18 cellular contexts compared by ENCODE assay signal in genomic region chr2:121234791-121235190, GRCh38. TPM values are rescaled to one million over a fixed set of nuclear protein-coding genes. Genes with fewer than 3 reads are reported as not detected.
DNase-seq lines count a peak whose midpoint lies in the region; ATAC-seq, FAIRE-seq and TF ChIP-seq lines count a peak whose summit lies in the region.
"Had no signal": no experiment of that assay in that cellular context is flagged by ENCODE, and none has a peak within 500 bp of the region (broad histone marks: within the 10 kb centered on the region; RNA-seq: fewer than 3 reads in every experiment).

No MANE protein-coding gene starts in this region.

- peaks cover 5% of the 10 kb centered on the region for H3K27me3 ChIP-seq in osteoblast (ENCODE audit: insufficient read depth, low read length)
- H3K27me3 ChIP-seq: BLaER1 treated with 17β-estradiol and CSF1 and Interleukin-3, amounts not matched to agents 10 nM and 100 nM had no signal

- ATAC-seq in left ventricle myocardium superior (no peak), HG03280 (IDR thresholded peaks at IDR 0.05; ENCODE audit: unreplicated experiment) (no peak)
- ATAC-seq in stimulated activated naive B cell treated with anti-CD40 and anti-IgM and Interleukin-4, amounts not matched to agents 10 μg/mL and 1 μg/mL and 100 μg/mL, for 72 hours (replicated peaks) = no peak
- ATAC-seq: CD8-positive, alpha-beta T cell; GM12878 had no signal

- H3K36me3 Mint-ChIP-seq in activated T-helper 1 cell treated with anti-CD3 and anti-CD28 coated beads, Interleukin-12 subunit alpha, Interleukin-12 subunit beta, Interleukin-2, Interleukin-4 antibody, amounts not matched to agents 30 ng/mL and 10 ng/mL and 1 ng/mL, durations not matched to agents 14 hours and 24 hours and 36 hours (ENCODE audit: low read depth) = no peaks in the 10 kb centered on the region
- no peaks in the 10 kb centered on the region for H3K36me3 Mint-ChIP-seq in stimulated activated naive B cell treated with anti-CD40 and anti-IgM and Interleukin-4, amounts not matched to agents 10 μg/mL and 1 μg/mL and 100 μg/mL, for 72 hours
- H3K36me3 Mint-ChIP-seq: CD8-positive, alpha-beta T cell had no signal

- no peak overlapping the region for H3K27ac Mint-ChIP-seq in activated T-helper 1 cell treated with anti-CD3 and anti-CD28 coated beads, Interleukin-12 subunit alpha, Interleukin-12 subunit beta, Interleukin-2, Interleukin-4 antibody, amounts not matched to agents 30 ng/mL and 10 ng/mL and 1 ng/mL, durations not matched to agents 14 hours and 24 hours and 36 hours
- no peak overlapping the region for H3K27ac Mint-ChIP-seq in stimulated activated naive B cell treated with anti-CD40 and anti-IgM and Interleukin-4, amounts not matched to agents 10 μg/mL and 1 μg/mL and 100 μg/mL, for 72 hours
- H3K27ac Mint-ChIP-seq: B cell; CD8-positive, alpha-beta T cell had no signal

- no peak for TF ChIP-seq CTCF in kidney (IDR thresholded peaks at IDR 0.05; ENCODE audit: borderline replicate concordance, extremely low read depth, insufficient read depth)
- no peak for TF ChIP-seq CTCF in osteoblast (IDR thresholded peaks at IDR 0.05; ENCODE audit: extremely low read depth, low read depth, low read length)

- DNase-seq in left ventricle myocardium superior (peak; percentile 25), cardiac septum (ENCODE audit: low spot score) (no peak), kidney (peak; percentile 59), osteoblast (ENCODE audit: insufficient read length, low spot score, missing footprints) (peak; percentile 13), urothelium cell line (ENCODE audit: low spot score) (no peak)
- no peak for DNase-seq in activated T-helper 1 cell treated with anti-CD3 and anti-CD28 coated beads, Interleukin-12 subunit alpha, Interleukin-12 subunit beta, Interleukin-2, Interleukin-4 antibody, amounts not matched to agents 30 ng/mL and 10 ng/mL and 1 ng/mL, durations not matched to agents 14 hours and 24 hours and 36 hours (ENCODE audit: low spot score)
- DNase-seq in stimulated activated naive B cell treated with anti-CD40 and anti-IgM and Interleukin-4, amounts not matched to agents 10 μg/mL and 1 μg/mL and 100 μg/mL, for 72 hours = no peak
- DNase-seq: 8988T; Calu3; CD8-positive, alpha-beta T cell; DMS79 treated with DMSO at 0.1 percent for 48 hours; GM23248; H7 had no signal

- no peaks in the 10 kb centered on the region for H3K9me3 Mint-ChIP-seq in activated T-helper 1 cell treated with anti-CD3 and anti-CD28 coated beads, Interleukin-12 subunit alpha, Interleukin-12 subunit beta, Interleukin-2, Interleukin-4 antibody, amounts not matched to agents 30 ng/mL and 10 ng/mL and 1 ng/mL, durations not matched to agents 14 hours and 24 hours and 36 hours
- no peaks in the 10 kb centered on the region for H3K9me3 Mint-ChIP-seq in stimulated activated naive B cell treated with anti-CD40 and anti-IgM and Interleukin-4, amounts not matched to agents 10 μg/mL and 1 μg/mL and 100 μg/mL, for 72 hours
- H3K9me3 Mint-ChIP-seq: CD8-positive, alpha-beta T cell had no signal

- H3K79me2 ChIP-seq in osteoblast (ENCODE audit: insufficient read depth, low read length) = no peaks in the 10 kb centered on the region

- no peak overlapping the region for H3K4me3 Mint-ChIP-seq in activated T-helper 1 cell treated with anti-CD3 and anti-CD28 coated beads, Interleukin-12 subunit alpha, Interleukin-12 subunit beta, Interleukin-2, Interleukin-4 antibody, amounts not matched to agents 30 ng/mL and 10 ng/mL and 1 ng/mL, durations not matched to agents 14 hours and 24 hours and 36 hours
- no peak overlapping the region for H3K4me3 Mint-ChIP-seq in stimulated activated naive B cell treated with anti-CD40 and anti-IgM and Interleukin-4, amounts not matched to agents 10 μg/mL and 1 μg/mL and 100 μg/mL, for 72 hours
- H3K4me3 Mint-ChIP-seq: B cell; CD8-positive, alpha-beta T cell had no signal

- FAIRE-seq in kidney (lab: Jason Lieb, UNC) (no peak), urothelium cell line (lab: Jason Lieb, UNC) (peak; percentile 9)
- FAIRE-seq: GM12878 had no signal

- H3K36me3 ChIP-seq in kidney (ENCODE audit: control insufficient read depth in 1 of 2, insufficient read depth in 2 of 2, low read length in 2 of 2) (peaks cover 56 to 87% of the 10 kb centered on the region in 2 donors), osteoblast (ENCODE audit: insufficient read depth, low read length) (no peaks in the 10 kb centered on the region)
- H3K36me3 ChIP-seq: BLaER1 treated with 17β-estradiol and CSF1 and Interleukin-3, amounts not matched to agents 10 nM and 100 nM had no signal

- no peak overlapping the region for H3K27ac ChIP-seq in kidney (ENCODE audit: low read depth in 2 of 2, low read length in 2 of 2)
- no peak overlapping the region for H3K27ac ChIP-seq in osteoblast (ENCODE audit: low read depth, low read length)
- H3K27ac ChIP-seq: BLaER1 treated with 17β-estradiol and CSF1 and Interleukin-3, amounts not matched to agents 10 nM and 100 nM; GM23248 had no signal

- no peak overlapping the region for H2AFZ ChIP-seq in osteoblast (ENCODE audit: low read length)
- H2AFZ ChIP-seq: GM23248 had no signal

- H3K4me2 ChIP-seq in osteoblast (ENCODE audit: insufficient read depth, low read length) = no peak overlapping the region
- H3K4me2 ChIP-seq: BLaER1 treated with 17β-estradiol and CSF1 and Interleukin-3, amounts not matched to agents 10 nM and 100 nM had no signal

- H3K9me3 ChIP-seq in kidney (ENCODE audit: control insufficient read depth in 1 of 2, low read length in 2 of 2) (no peaks in the 10 kb centered on the region), osteoblast (ENCODE audit: low read depth, low read length) (no peaks in the 10 kb centered on the region)
- H3K9me3 ChIP-seq: BLaER1 treated with 17β-estradiol and CSF1 and Interleukin-3, amounts not matched to agents 10 nM and 100 nM had no signal

- H3K27me3 Mint-ChIP-seq in activated T-helper 1 cell treated with anti-CD3 and anti-CD28 coated beads, Interleukin-12 subunit alpha, Interleukin-12 subunit beta, Interleukin-2, Interleukin-4 antibody, amounts not matched to agents 30 ng/mL and 10 ng/mL and 1 ng/mL, durations not matched to agents 14 hours and 24 hours and 36 hours (ENCODE audit: insufficient read depth) = no peaks in the 10 kb centered on the region
- peaks cover 0 to 7% of the 10 kb centered on the region in 2 donors for H3K27me3 Mint-ChIP-seq in stimulated activated naive B cell treated with anti-CD40 and anti-IgM and Interleukin-4, amounts not matched to agents 10 μg/mL and 1 μg/mL and 100 μg/mL, for 72 hours
- H3K27me3 Mint-ChIP-seq: B cell had no signal

- no peaks in the 10 kb centered on the region for H4K20me1 ChIP-seq in osteoblast (ENCODE audit: insufficient read depth, low read length)
- H4K20me1 ChIP-seq: BLaER1 treated with 17β-estradiol and CSF1 and Interleukin-3, amounts not matched to agents 10 nM and 100 nM had no signal

- H3K4me1 Mint-ChIP-seq in activated T-helper 1 cell treated with anti-CD3 and anti-CD28 coated beads, Interleukin-12 subunit alpha, Interleukin-12 subunit beta, Interleukin-2, Interleukin-4 antibody, amounts not matched to agents 30 ng/mL and 10 ng/mL and 1 ng/mL, durations not matched to agents 14 hours and 24 hours and 36 hours (ENCODE audit: low read depth) = no peaks in the 10 kb centered on the region
- no peaks in the 10 kb centered on the region for H3K4me1 Mint-ChIP-seq in stimulated activated naive B cell treated with anti-CD40 and anti-IgM and Interleukin-4, amounts not matched to agents 10 μg/mL and 1 μg/mL and 100 μg/mL, for 72 hours
- H3K4me1 Mint-ChIP-seq: B cell had no signal

- H3K4me1 ChIP-seq in kidney (ENCODE audit: control insufficient read depth in 1 of 2, insufficient read depth in 1 of 2, low read depth in 1 of 2, low read length in 2 of 2) (peaks cover 1 to 4% of the 10 kb centered on the region in 2 donors), osteoblast (ENCODE audit: insufficient read depth, low read length) (no peaks in the 10 kb centered on the region)
- H3K4me1 ChIP-seq: BLaER1 treated with 17β-estradiol and CSF1 and Interleukin-3, amounts not matched to agents 10 nM and 100 nM had no signal

- H3K4me3 ChIP-seq in kidney (ENCODE audit: low read length in 2 of 2) (no peak overlapping the region), osteoblast (ENCODE audit: insufficient read depth, low read length) (no peak overlapping the region)
- H3K4me3 ChIP-seq: BLaER1 treated with 17β-estradiol and CSF1 and Interleukin-3, amounts not matched to agents 10 nM and 100 nM; GM12878; GM23248 had no signal

- no peak overlapping the region for H3K9ac ChIP-seq in kidney (ENCODE audit: low read length in 2 of 2)
- H3K9ac ChIP-seq: BLaER1 treated with 17β-estradiol and CSF1 and Interleukin-3, amounts not matched to agents 10 nM and 100 nM; GM23248 had no signal

- intact Hi-C loops in left ventricle myocardium superior (cut with micrococcal nuclease) = no loop called here
- intact Hi-C loops in cardiac septum (cut with DNase I) = no loop called here
- intact Hi-C loops in kidney (cut with DNase I) = no loop called here
- intact Hi-C loops in activated T-helper 1 cell treated with anti-CD3 and anti-CD28 coated beads, Interleukin-12 subunit alpha, Interleukin-12 subunit beta, Interleukin-2, Interleukin-4 antibody, amounts not matched to agents 30 ng/mL and 10 ng/mL and 1 ng/mL, durations not matched to agents 14 hours and 24 hours and 36 hours (cut with micrococcal nuclease) = no loop called here

RNA-seq across cellular contexts. Expression of gene TFCP2L1, which starts 50.2 kb away (rescaled TPM):
- total RNA-seq in left ventricle myocardium superior (0.17 TPM), cardiac septum (0.03 TPM), kidney (172 TPM), osteoblast (under 0.01 TPM in 1 of 2 replicates, not detected in the other)
- polyA plus RNA-seq in kidney (ENCODE audit: insufficient read depth, low read depth, low replicate concordance) = 44.4 TPM
- total RNA-seq in activated T-helper 1 cell treated with anti-CD3 and anti-CD28 coated beads, Interleukin-12 subunit alpha, Interleukin-12 subunit beta, Interleukin-2, Interleukin-4 antibody, amounts not matched to agents 30 ng/mL and 10 ng/mL and 1 ng/mL, durations not matched to agents 14 hours and 24 hours and 36 hours = 0.02 TPM in 1 of 2 replicates, not detected in the other
- total RNA-seq: A673, B cell, GM23248 had no signal
- polyA plus RNA-seq: GM23248 had no signal

Comparison
In these comparisons a context has a peak if more than half of its experiments do, and no peak if none do; other contexts are left out.
1. DNase-seq: peak in left ventricle myocardium superior (single experiment), kidney (single experiment) and osteoblast (single experiment); none in cardiac septum (single experiment), urothelium cell line (single experiment), activated T-helper 1 cell treated with anti-CD3 and anti-CD28 coated beads, Interleukin-12 subunit alpha, Interleukin-12 subunit beta, Interleukin-2, Interleukin-4 antibody, amounts not matched to agents 30 ng/mL and 10 ng/mL and 1 ng/mL, durations not matched to agents 14 hours and 24 hours and 36 hours (single experiment) and stimulated activated naive B cell treated with anti-CD40 and anti-IgM and Interleukin-4, amounts not matched to agents 10 μg/mL and 1 μg/mL and 100 μg/mL, for 72 hours (single experiment).
2. RNA of gene TFCP2L1, which starts 50.2 kb away (total RNA-seq): 172 TPM in kidney (single experiment); 0.17 TPM in left ventricle myocardium superior (single experiment), 0.03 TPM in cardiac septum (single experiment), under 0.01 TPM in osteoblast and 0.02 TPM in activated T-helper 1 cell treated with anti-CD3 and anti-CD28 coated beads, Interleukin-12 subunit alpha, Interleukin-12 subunit beta, Interleukin-2, Interleukin-4 antibody, amounts not matched to agents 30 ng/mL and 10 ng/mL and 1 ng/mL, durations not matched to agents 14 hours and 24 hours and 36 hours; every median in the first group is over 100 times any median in the second.